32 cellular contexts compared by ENCODE assay signal in the genomic region with DNA sequence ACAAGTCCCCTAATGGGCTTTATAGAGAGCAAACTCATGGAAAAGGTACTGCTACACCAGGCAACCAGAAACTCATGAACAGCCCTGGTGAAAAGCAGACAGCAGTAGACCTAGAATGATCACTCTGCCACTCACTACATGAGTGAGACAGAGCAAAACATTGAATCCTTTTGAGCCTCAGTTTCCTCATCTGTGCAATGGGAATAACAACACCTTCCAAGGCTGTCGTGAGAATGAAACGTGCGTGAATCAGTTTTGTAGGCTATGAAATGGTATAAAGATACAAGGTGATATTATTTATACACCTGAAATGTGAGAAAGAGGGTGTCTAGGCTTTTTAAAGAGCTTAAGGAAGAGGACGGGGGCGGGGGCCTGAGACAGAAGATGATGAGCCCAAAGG.
"Had no signal": no experiment of that assay in that cellular context is flagged by ENCODE, and none has a peak within 500 bp of the region (broad histone marks: within the 10 kb centered on the region; RNA-seq: fewer than 3 reads in every experiment).

No MANE protein-coding gene starts in this region.

- ATAC-seq: naive thymus-derived CD8-positive, alpha-beta T cell; natural killer cell treated with Interleukin-12 subunit alpha and Interleukin-12 subunit beta and Interleukin-15 and Interleukin-18, amount 100 ng/mL, for 72 hours; psoas muscle; right cardiac atrium; sciatic nerve; stimulated activated memory B cell treated with anti-CD40 and anti-IgM and Interleukin-4, amounts not matched to agents 10 μg/mL and 1 μg/mL and 100 μg/mL, for 72 hours; stimulated activated naive CD8-positive, alpha-beta T cell treated with anti-CD3 and anti-CD28 coated beads, Interleukin-15, amount 100 ng/mL, for 72 hours; stimulated activated naive CD8-positive, alpha-beta T cell treated with anti-CD3 and anti-CD28 coated beads, Interleukin-15, Interleukin-2, amounts not matched to agents 100 U/mL and 50 U/mL, for 24 hours; upper lobe of right lung had no signal

- H3K9me3 ChIP-seq: ovary, psoas muscle, spleen, suprapubic skin, testis, tibial artery, transverse colon, upper lobe of right lung, uterus had no signal

- H3K9ac ChIP-seq: neural progenitor cell, parathyroid adenoma had no signal

- DNase-seq: naive thymus-derived CD8-positive, alpha-beta T cell; nephron progenitor cell; occipital lobe; ovary; posterior cingulate gyrus; psoas muscle; right cardiac atrium; spleen; stimulated activated CD4-positive, alpha-beta T cell treated with anti-CD3 and anti-CD28 coated beads, Interleukin-12 subunit alpha, Interleukin-12 subunit beta, amount 100 ng/mL, for 4 hours; stimulated activated CD4-positive, alpha-beta T cell treated with anti-CD3 and anti-CD28 coated beads, Interleukin-1b, Interleukin-23, amount 100 ng/mL, for 48 hours; stimulated activated CD4-positive, alpha-beta T cell treated with anti-CD3 and anti-CD28 coated beads, Interleukin-4, amount 100 ng/mL, for 1 hour; stimulated activated CD4-positive, alpha-beta T cell treated with anti-CD3 and anti-CD28 coated beads, Interleukin-4, amount 100 ng/mL, for 4 hours; stimulated activated CD8-positive, alpha-beta memory T cell treated with anti-CD3 and anti-CD28 coated beads, Interleukin-4, amount 100 ng/mL, for 48 hours; stimulated activated naive CD4-positive, alpha-beta T cell; stimulated activated naive CD8-positive, alpha-beta T cell treated with anti-CD3 and anti-CD28 coated beads, Interleukin-15, amount 100 ng/mL, for 72 hours; stimulated activated naive CD8-positive, alpha-beta T cell treated with anti-CD3 and anti-CD28 coated beads, Interleukin-15, Interleukin-2, amounts not matched to agents 100 U/mL and 50 U/mL, for 24 hours; substantia nigra; testis; tibial artery; transverse colon; upper lobe of right lung; uterus had no signal

- H3K4me1 Mint-ChIP-seq: naive thymus-derived CD8-positive, alpha-beta T cell; stimulated activated memory B cell treated with anti-CD40 and anti-IgM and Interleukin-4, amounts not matched to agents 10 μg/mL and 1 μg/mL and 100 μg/mL, for 72 hours; stimulated activated naive CD8-positive, alpha-beta T cell treated with anti-CD3 and anti-CD28 coated beads, Interleukin-15, amount 100 ng/mL, for 72 hours had no signal

- H3K27me3 ChIP-seq: neural progenitor cell, ovary, spleen, testis, transverse colon, upper lobe of right lung, uterus had no signal

- H3K4me2 ChIP-seq: neural progenitor cell, smooth muscle cell had no signal

- H3K4me1 ChIP-seq: parathyroid adenoma, psoas muscle, suprapubic skin, testis, tibial artery, transverse colon, uterus had no signal

- H3K79me2 ChIP-seq: parathyroid adenoma had no signal

- H3K27ac Mint-ChIP-seq: natural killer cell treated with Interleukin-12 subunit alpha and Interleukin-12 subunit beta and Interleukin-15 and Interleukin-18, amount 100 ng/mL, for 72 hours; nephron progenitor cell; neural progenitor cell; progenitor cell of endocrine pancreas; stimulated activated memory B cell treated with anti-CD40 and anti-IgM and Interleukin-4, amounts not matched to agents 10 μg/mL and 1 μg/mL and 100 μg/mL, for 72 hours; type B pancreatic cell had no signal

- H3K36me3 Mint-ChIP-seq: naive thymus-derived CD8-positive, alpha-beta T cell; natural killer cell treated with Interleukin-12 subunit alpha and Interleukin-12 subunit beta and Interleukin-15 and Interleukin-18, amount 100 ng/mL, for 72 hours; neural progenitor cell; stimulated activated memory B cell treated with anti-CD40 and anti-IgM and Interleukin-4, amounts not matched to agents 10 μg/mL and 1 μg/mL and 100 μg/mL, for 72 hours; type B pancreatic cell had no signal

- H3K27me3 Mint-ChIP-seq: progenitor cell of endocrine pancreas, type B pancreatic cell had no signal

- H3K27ac ChIP-seq: neural progenitor cell, ovary, parathyroid adenoma, psoas muscle, skin epidermis, spleen, suprapubic skin, testis, tibial artery, transverse colon, upper lobe of right lung, uterus had no signal

- H3K36me3 ChIP-seq: neural progenitor cell, ovary, spleen, suprapubic skin, tibial artery, transverse colon, upper lobe of right lung, uterus had no signal

- H3K4me3 ChIP-seq: neural progenitor cell, ovary, psoas muscle, skin epidermis, smooth muscle cell, spleen, suprapubic skin, testis, tibial artery, transverse colon, upper lobe of right lung, uterus had no signal

- H3K4me3 Mint-ChIP-seq: naive thymus-derived CD8-positive, alpha-beta T cell; natural killer cell treated with Interleukin-12 subunit alpha and Interleukin-12 subunit beta and Interleukin-15 and Interleukin-18, amount 100 ng/mL, for 72 hours; nephron progenitor cell; neural progenitor cell; stimulated activated memory B cell treated with anti-CD40 and anti-IgM and Interleukin-4, amounts not matched to agents 10 μg/mL and 1 μg/mL and 100 μg/mL, for 72 hours; stimulated activated naive CD8-positive, alpha-beta T cell treated with anti-CD3 and anti-CD28 coated beads, Interleukin-15, amount 100 ng/mL, for 72 hours; type B pancreatic cell had no signal

- H2AFZ ChIP-seq: parathyroid adenoma had no signal

- H3K9me3 Mint-ChIP-seq: naive thymus-derived CD8-positive, alpha-beta T cell; natural killer cell treated with Interleukin-12 subunit alpha and Interleukin-12 subunit beta and Interleukin-15 and Interleukin-18, amount 100 ng/mL, for 72 hours; nephron progenitor cell; stimulated activated memory B cell treated with anti-CD40 and anti-IgM and Interleukin-4, amounts not matched to agents 10 μg/mL and 1 μg/mL and 100 μg/mL, for 72 hours; stimulated activated naive CD8-positive, alpha-beta T cell treated with anti-CD3 and anti-CD28 coated beads, Interleukin-15, amount 100 ng/mL, for 72 hours; type B pancreatic cell had no signal
